1 cellular context compared by ENCODE assay signal in genomic region chr7:99195867-99196266, GRCh38.
TF ChIP-seq lines count a peak whose summit lies in the region.

No MANE protein-coding gene starts in this region.

TF ChIP-seq in H1, 55 proteins besides CTCF, POLR2A, EP300 and RAD21 (continued from another document):
- TF ChIP-seq CHD7 (IDR thresholded peaks at IDR 0.05; ENCODE audit: insufficient replicate concordance, low read length) (no peak), TBP (IDR thresholded peaks at IDR 0.05; ENCODE audit: low read depth, low read length) (no peak), MAFK (IDR thresholded peaks at IDR 0.05; ENCODE audit: low read depth, low read length) (no peak), ZNF274 (IDR thresholded peaks at IDR 0.05; ENCODE audit: borderline replicate concordance, extremely low read depth, low read length) (no peak), BACH1 (IDR thresholded peaks at IDR 0.05; ENCODE audit: low read length) (no peak), SUZ12 (IDR thresholded peaks at IDR 0.05; ENCODE audit: low read length) (no peak), SP4 (IDR thresholded peaks at IDR 0.05; ENCODE audit: low read length) (no peak)
